Comparison of ENCODE assay signal across 9 cellular contexts in the genomic region with DNA sequence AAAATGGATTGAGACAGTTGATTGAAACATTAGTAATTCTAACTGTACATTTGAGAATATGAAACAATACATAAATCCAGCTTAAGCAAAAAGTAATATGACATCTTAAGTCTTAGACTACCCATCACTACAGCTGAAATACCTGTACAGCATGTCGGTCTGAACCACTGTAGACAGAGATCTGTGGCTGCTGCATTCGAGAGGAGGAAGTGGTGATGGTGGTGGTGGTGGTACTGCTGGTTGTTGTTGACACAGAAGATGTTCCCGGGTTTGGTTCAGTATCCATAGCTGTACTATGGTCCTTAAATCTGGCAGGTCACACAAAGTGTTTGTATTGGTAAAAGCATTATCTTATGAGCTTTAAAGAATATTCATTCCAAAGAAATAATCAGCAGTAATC. TPM values are rescaled to one million over a fixed set of nuclear protein-coding genes. Genes with fewer than 3 reads are reported as not detected.
DNase-seq lines count a peak whose midpoint lies in the region; ATAC-seq and TF ChIP-seq lines count a peak whose summit lies in the region.
"Had no signal": no experiment of that assay in that cellular context is flagged by ENCODE, and none has a peak within 500 bp of the region (broad histone marks: within the 10 kb centered on the region; RNA-seq: fewer than 3 reads in every experiment).

No MANE protein-coding gene starts in this region.

- no peak overlapping the region for H2BK120ac ChIP-seq in H9 (ENCODE audit: low read depth, low read length, poor library complexity, severe bottlenecking)

- H3K27me3 Mint-ChIP-seq in H9 (ENCODE audit: low read depth) (no peaks in the 10 kb centered on the region), WTC11 (ENCODE audit: low read depth) (no peaks in the 10 kb centered on the region)

- no peaks in the 10 kb centered on the region for H3K27me3 ChIP-seq in H9 (ENCODE audit: insufficient read depth, low read length)
- H3K27me3 ChIP-seq: right lobe of liver had no signal

- CTCF ChIA-PET in WTC11 (lab: Charles Lee) = interaction anchor here (0.6 kb wide), 1 partner anchor 233 kb away, joined by 3 read pairs; no protein-coding TSS in a partner anchor

- H3K27ac Mint-ChIP-seq in H9 (peak overlapping the region in 1 of 3 experiments; percentile 47; a peak in 2 of 7 replicates), WTC11 (no peak overlapping the region)

- peak; percentile 29 for ATAC-seq in GM21447 (IDR thresholded peaks at IDR 0.05; ENCODE audit: unreplicated experiment)
- no peak for ATAC-seq in WTC11
- ATAC-seq: right lobe of liver had no signal

- H2BK12ac ChIP-seq in H9 (ENCODE audit: insufficient read length, low read depth, low read length) = no peak overlapping the region

- H3K4ac ChIP-seq in H9 (ENCODE audit: low read depth, low read length) = no peak overlapping the region

- H2AK5ac ChIP-seq in H9 (ENCODE audit: insufficient read length, low read length) = no peak overlapping the region

- H3K36me3 Mint-ChIP-seq in H9 (ENCODE audit: insufficient read depth in 1 of 3, low read depth in 3 of 3) = peaks cover 15 to 37% (median 34%) of the 10 kb centered on the region in 3 experiments; a peak in 6 of 7 replicates
- peaks cover 28% of the 10 kb centered on the region for H3K36me3 Mint-ChIP-seq in WTC11

- H3K14ac ChIP-seq in H9 (ENCODE audit: insufficient read depth, low read length) = no peak overlapping the region

- no peak overlapping the region for H2AFZ ChIP-seq in H9 (ENCODE audit: low read length)

- H3K4me3 Mint-ChIP-seq in H9 (no peak overlapping the region), WTC11 (no peak overlapping the region)

- POLR2A ChIA-PET in WTC11 (lab: Charles Lee) = no interaction called here

- no peaks in the 10 kb centered on the region for H3K4me1 ChIP-seq in H9 (ENCODE audit: insufficient read depth, low read length)

- H3K56ac ChIP-seq in H9 (ENCODE audit: insufficient read length, low read depth, low read length) = no peak overlapping the region

- WGBS in H9 (ENCODE audit: extremely low coverage, insufficient read length, low lambda C conversion rate) = no CpG with 5 or more reads among the region's 3 CpGs

- H3K9ac ChIP-seq in H9 (ENCODE audit: extremely low read depth, insufficient read length, low read length) = no peak overlapping the region

- H2BK5ac ChIP-seq in H9 (ENCODE audit: insufficient read length, low read length) = no peak overlapping the region

- H3K4me1 Mint-ChIP-seq in H9 (peaks cover 14 to 16% of the 10 kb centered on the region in 2 experiments), WTC11 (peaks cover 16% of the 10 kb centered on the region)

- DNase-seq in T-helper 22 cell (ENCODE audit: low read depth) (peak; percentile 35), coronary artery (ENCODE audit: low spot score) (no peak), H9 (no peak), epidermal melanocyte (ENCODE audit: insufficient read length, low spot score) (no peak), WTC11 (ENCODE audit: low spot score) (no peak), HuH-7 (ENCODE audit: low spot score) (no peak)
- peak; percentile 11 to 32 for DNase-seq in stimulated activated CD8-positive, alpha-beta memory T cell treated with anti-CD3 and anti-CD28 coated beads, Interleukin-7, amount 100 ng/mL, for 48 hours (ENCODE audit: extremely low read depth in 1 of 2, low read depth in 1 of 2)
- DNase-seq: right lobe of liver had no signal

- H2BK20ac ChIP-seq in H9 (ENCODE audit: low read depth, low read length, poor library complexity, severe bottlenecking) = no peak overlapping the region

- no peak overlapping the region for H3K23ac ChIP-seq in H9 (ENCODE audit: insufficient read length, low read depth, low read length)

- no peaks in the 10 kb centered on the region for H4K20me1 ChIP-seq in H9 (ENCODE audit: control insufficient read depth, insufficient read depth, insufficient read length)

- H3K27ac ChIP-seq in coronary artery (no peak overlapping the region), H9 (ENCODE audit: insufficient read length, low read depth, low read length) (no peak overlapping the region)
- H3K27ac ChIP-seq: right lobe of liver had no signal

- peak overlapping the region; percentile 97 for H3K4me3 ChIP-seq in coronary artery
- H3K4me3 ChIP-seq: right lobe of liver had no signal

- no peak overlapping the region for H4K5ac ChIP-seq in H9 (ENCODE audit: insufficient read length, low read depth, low read length)

- H4K8ac ChIP-seq in H9 (replicated peaks; ENCODE audit: insufficient read length, low read depth, low read length) = no peak overlapping the region

- no peaks in the 10 kb centered on the region for H3K9me3 ChIP-seq in H9 (ENCODE audit: control insufficient read depth, low read depth, low read length)
- H3K9me3 ChIP-seq: right lobe of liver had no signal

- H2BK15ac ChIP-seq in H9 (ENCODE audit: low read depth, low read length) = no peak overlapping the region

- H4K91ac ChIP-seq in H9 (ENCODE audit: insufficient read length, low read depth, low read length) = no peak overlapping the region

- H3K79me1 ChIP-seq in H9 (ENCODE audit: insufficient read depth, low read depth, low read length, poor library complexity, severe bottlenecking) = no peaks in the 10 kb centered on the region

- no peak for TF ChIP-seq CTCF in coronary artery (IDR thresholded peaks at IDR 0.05)
- no peak for TF ChIP-seq CTCF in H9 (conservative IDR thresholded peaks at IDR 0.05)
- no peak for TF ChIP-seq CTCF in WTC11 (IDR thresholded peaks at IDR 0.05)

- H3K4me2 ChIP-seq in H9 (ENCODE audit: insufficient read depth, insufficient read length, low read length) = no peak overlapping the region

- no peaks in the 10 kb centered on the region for H3K9me3 Mint-ChIP-seq in H9
- H3K9me3 Mint-ChIP-seq in WTC11 = no peaks in the 10 kb centered on the region

- no peak overlapping the region for H3K18ac ChIP-seq in H9 (ENCODE audit: insufficient read length, low read depth, low read length)

- peaks cover 10% of the 10 kb centered on the region for H3K23me2 ChIP-seq in H9 (ENCODE audit: insufficient read length, low read depth, low read length, poor library complexity, severe bottlenecking)

- peaks cover 5% of the 10 kb centered on the region; the same call in 1 of the 2 replicates for H3K79me2 ChIP-seq in H9 (ENCODE audit: insufficient read depth, low read length)

- H3T11ph ChIP-seq in H9 (ENCODE audit: low read length) = no peak overlapping the region

TF ChIP-seq in WTC11, 78 proteins besides CTCF, POLR2A, EP300 and RAD21:
- no peak for TF ChIP-seq ZNF423 (CRISPR knock-in tag; IDR thresholded peaks at IDR 0.05)
- TF ChIP-seq KAT7 (CRISPR knock-in tag; IDR thresholded peaks at IDR 0.05; ENCODE audit: borderline replicate concordance) = no peak
- TF ChIP-seq IRF1 (CRISPR knock-in tag; IDR thresholded peaks at IDR 0.05) = no peak
- TF ChIP-seq TP53 (CRISPR knock-in tag; IDR thresholded peaks at IDR 0.05) = no peak
- no peak for TF ChIP-seq GRHL2 (CRISPR knock-in tag; IDR thresholded peaks at IDR 0.05; ENCODE audit: insufficient replicate concordance, severe bottlenecking)
- TF ChIP-seq ZNF263 (CRISPR knock-in tag; IDR thresholded peaks at IDR 0.05; ENCODE audit: low read depth) = no peak
- TF ChIP-seq JAZF1 (CRISPR knock-in tag; IDR thresholded peaks at IDR 0.05) = no peak

RNA-seq across cellular contexts. Expression of gene PHC3, which starts 2.9 kb away (rescaled TPM):
- total RNA-seq in H9 (2021) (26.4 and 27.2 TPM in 2 replicates), WTC11 (2021) (23.2 to 27.8 TPM (median 26.1 TPM) in 3 replicates)

RNA-seq across cellular contexts. Expression of gene PRKCI, which starts 43.6 kb away (rescaled TPM):
- total RNA-seq in H9 (2021) = 57.7 and 71.1 TPM in 2 replicates
- 79.1 to 90.6 TPM (median 87.4 TPM) in 3 replicates for total RNA-seq in WTC11 (2021)

Comparison
In these comparisons a context has a peak if more than half of its experiments do, and no peak if none do; other contexts are left out.
1. DNase-seq: peak in T-helper 22 cell (single experiment) and stimulated activated CD8-positive, alpha-beta memory T cell treated with anti-CD3 and anti-CD28 coated beads, Interleukin-7, amount 100 ng/mL, for 48 hours (2 of 2); none in coronary artery (single experiment), H9 (single experiment), epidermal melanocyte (single experiment), WTC11 (single experiment) and HuH-7 (single experiment).